ENCODE assay signal across 17 cellular contexts in the genomic region with DNA sequence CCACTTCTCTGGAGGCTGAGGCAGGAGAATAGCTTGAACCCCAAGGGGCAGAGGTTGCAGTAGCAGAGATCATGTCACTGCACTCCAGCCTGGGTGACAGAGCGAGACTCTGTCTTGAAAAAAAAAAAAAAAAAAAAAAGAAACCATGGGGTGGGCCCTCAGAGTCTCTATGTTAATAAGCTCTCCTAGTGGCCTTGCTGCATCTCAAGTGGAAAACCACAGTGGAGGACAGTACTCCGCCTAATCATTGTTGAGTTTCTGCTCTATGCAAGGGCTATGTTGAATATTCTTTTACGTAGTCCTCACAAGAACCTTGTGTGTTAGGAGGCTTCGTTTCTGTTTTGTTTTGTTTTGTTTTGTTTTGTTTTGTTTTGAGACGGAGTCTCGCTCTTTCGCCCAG.
"Had no signal": no experiment of that assay in that cellular context is flagged by ENCODE, and none has a peak within 500 bp of the region (broad histone marks: within the 10 kb centered on the region; RNA-seq: fewer than 3 reads in every experiment).

No MANE protein-coding gene starts in this region.

- H3K4me3 ChIP-seq: coronary artery, esophagus squamous epithelium, gastroesophageal sphincter, heart right ventricle, lower lobe of right lung had no signal

- H3K4me3 Mint-ChIP-seq: activated CD4-positive, alpha-beta memory T cell treated with anti-CD3 and anti-CD28 coated beads, Interleukin-2, amount 10 ng/mL, durations not matched to agents 7 days and 5 days; activated CD4-positive, alpha-beta T cell treated with anti-CD3 and anti-CD28 coated beads, Interleukin-2, amount 10 ng/mL, durations not matched to agents 24 days and 14 days; activated naive CD4-positive, alpha-beta T cell treated with anti-CD3 and anti-CD28 coated beads, Interleukin-2, amount 10 ng/mL, durations not matched to agents 7 days and 5 days; naive B cell; T-helper 1 cell treated with Interleukin-12 subunit alpha and Interleukin-12 subunit beta and Interleukin-4 antibody, amounts not matched to agents 30 μg/mL and 1 μg/mL, for 36 hours had no signal

- H3K4me1 Mint-ChIP-seq: activated CD4-positive, alpha-beta memory T cell treated with anti-CD3 and anti-CD28 coated beads, Interleukin-2, amount 10 ng/mL, durations not matched to agents 7 days and 5 days; activated CD4-positive, alpha-beta T cell treated with anti-CD3 and anti-CD28 coated beads, Interleukin-2, amount 10 ng/mL, durations not matched to agents 24 days and 14 days; activated naive CD4-positive, alpha-beta T cell treated with anti-CD3 and anti-CD28 coated beads, Interleukin-2, amount 10 ng/mL, durations not matched to agents 7 days and 5 days; naive B cell had no signal

- H3K27ac ChIP-seq: coronary artery, esophagus squamous epithelium, gastroesophageal sphincter, lower lobe of right lung had no signal

- ATAC-seq: gastroesophageal sphincter had no signal

- H3K9me3 ChIP-seq: esophagus squamous epithelium, gastroesophageal sphincter, heart right ventricle, lower lobe of right lung had no signal

- H3K27me3 ChIP-seq: esophagus squamous epithelium, gastroesophageal sphincter, heart right ventricle had no signal

- H3K27me3 Mint-ChIP-seq: activated CD4-positive, alpha-beta memory T cell treated with anti-CD3 and anti-CD28 coated beads, Interleukin-2, amount 10 ng/mL, durations not matched to agents 7 days and 5 days; activated CD4-positive, alpha-beta T cell treated with anti-CD3 and anti-CD28 coated beads, Interleukin-2, amount 10 ng/mL, durations not matched to agents 24 days and 14 days; activated naive CD4-positive, alpha-beta T cell treated with anti-CD3 and anti-CD28 coated beads, Interleukin-2, amount 10 ng/mL, durations not matched to agents 7 days and 5 days; naive B cell had no signal

- DNase-seq: activated CD4-positive, alpha-beta memory T cell treated with anti-CD3 and anti-CD28 coated beads, Interleukin-2, amount 10 ng/mL, durations not matched to agents 7 days and 5 days; activated effector memory CD4-positive, alpha-beta T cell treated with anti-CD3 and anti-CD28 coated beads, Interleukin-2, amount 50 U/mL, for 16 hours; activated naive CD4-positive, alpha-beta T cell treated with anti-CD3 and anti-CD28 coated beads, Interleukin-2, amount 10 ng/mL, durations not matched to agents 7 days and 5 days; activated T-cell treated with anti-CD3 and anti-CD28 coated beads for 4 hours; cerebellar nuclear complex; esophagus squamous epithelium; left colon; lower lobe of right lung; naive B cell; stimulated activated CD4-positive, alpha-beta T cell treated with anti-CD3 and anti-CD28 coated beads, Interleukin-4, amount 100 ng/mL, for 24 hours; stimulated activated naive CD4-positive, alpha-beta T cell treated with Interleukin-2 at 50 U/mL for 16 hours; T1000 had no signal

- H3K4me1 ChIP-seq: esophagus squamous epithelium, heart right ventricle, lower lobe of right lung had no signal

- H3K27ac Mint-ChIP-seq: activated CD4-positive, alpha-beta memory T cell treated with anti-CD3 and anti-CD28 coated beads, Interleukin-2, amount 10 ng/mL, durations not matched to agents 7 days and 5 days; activated CD4-positive, alpha-beta T cell treated with anti-CD3 and anti-CD28 coated beads, Interleukin-2, amount 10 ng/mL, durations not matched to agents 24 days and 14 days; activated naive CD4-positive, alpha-beta T cell treated with anti-CD3 and anti-CD28 coated beads, Interleukin-2, amount 10 ng/mL, durations not matched to agents 7 days and 5 days; naive B cell; T-helper 1 cell treated with Interleukin-12 subunit alpha and Interleukin-12 subunit beta and Interleukin-4 antibody, amounts not matched to agents 30 μg/mL and 1 μg/mL, for 36 hours had no signal

- H3K9me3 Mint-ChIP-seq: activated CD4-positive, alpha-beta memory T cell treated with anti-CD3 and anti-CD28 coated beads, Interleukin-2, amount 10 ng/mL, durations not matched to agents 7 days and 5 days; activated CD4-positive, alpha-beta T cell treated with anti-CD3 and anti-CD28 coated beads, Interleukin-2, amount 10 ng/mL, durations not matched to agents 24 days and 14 days; activated naive CD4-positive, alpha-beta T cell treated with anti-CD3 and anti-CD28 coated beads, Interleukin-2, amount 10 ng/mL, durations not matched to agents 7 days and 5 days; naive B cell; T-helper 1 cell treated with Interleukin-12 subunit alpha and Interleukin-12 subunit beta and Interleukin-4 antibody, amounts not matched to agents 30 μg/mL and 1 μg/mL, for 36 hours had no signal
